9 cellular contexts compared by ENCODE assay signal in genomic region chr10:74923556-74923955, GRCh38.
DNase-seq lines count a peak whose midpoint lies in the region; FAIRE-seq and TF ChIP-seq lines count a peak whose summit lies in the region.
"Had no signal": no experiment of that assay in that cellular context is flagged by ENCODE, and none has a peak within 500 bp of the region (broad histone marks: within the 10 kb centered on the region; RNA-seq: fewer than 3 reads in every experiment).

No MANE protein-coding gene starts in this region.

- DNase-seq in DMS79 (lab: John Stamatoyannopoulos, UW) = peak; percentile 2
- peak; percentile 13 for DNase-seq in NCI-H2227 treated with DMSO at 0.1 percent for 48 hours (lab: John Stamatoyannopoulos, UW)
- DNase-seq in endothelial cell of umbilical vein (ENCODE audit: low read depth, low spot score) = peak; percentile 29
- DNase-seq in retinal pigment epithelial cell (ENCODE audit: low read depth) = no peak
- DNase-seq in GM13977 (ENCODE audit: low spot score) = no peak
- no peak for DNase-seq in endothelial cell (ENCODE audit: low spot score)
- DNase-seq in D341Med (ENCODE audit: low spot score) = no peak
- DNase-seq in NCI-H1436 (lab: John Stamatoyannopoulos, UW) = no peak

- H3K4me2 ChIP-seq in endothelial cell of umbilical vein (ENCODE audit: insufficient read depth, low read length) = no peak overlapping the region

- dilution Hi-C loops in endothelial cell of umbilical vein (cut with MboI; ENCODE audit: extremely low pct_ligation_motif_present, low sequenced_read_pairs) = no loop called here

- no peak overlapping the region for H3K4me3 Mint-ChIP-seq in endothelial cell (ENCODE audit: unreplicated experiment)

- no peak for TF ChIP-seq POLR2A in endothelial cell of umbilical vein (IDR thresholded peaks at IDR 0.05; ENCODE audit: low read depth, low read length)

- no peak overlapping the region for H3K27ac Mint-ChIP-seq in endothelial cell (ENCODE audit: unreplicated experiment)

- H2AFZ ChIP-seq in endothelial cell of umbilical vein (ENCODE audit: low read depth, low read length) = no peak overlapping the region

- no peak overlapping the region for H3K9ac ChIP-seq in endothelial cell of umbilical vein (replicated peaks; ENCODE audit: extremely low read depth, insufficient read depth, low read length)

- H3K79me2 ChIP-seq in endothelial cell of umbilical vein (ENCODE audit: control insufficient read depth, insufficient read depth, low read length) = peaks cover 2% of the 10 kb centered on the region

- peaks cover 26% of the 10 kb centered on the region for H3K4me1 ChIP-seq in endothelial cell of umbilical vein (ENCODE audit: control insufficient read depth, extremely low read depth, insufficient read depth, low read length)

- intact Hi-C loops in endothelial cell of umbilical vein (cut with micrococcal nuclease) = no loop called here

- no peak overlapping the region for H3K4me3 ChIP-seq in endothelial cell of umbilical vein (replicated peaks in 1 of 3; ENCODE audit: insufficient read depth in 1 of 3, low read depth in 1 of 3, low read length in 3 of 3)
- H3K4me3 ChIP-seq in retinal pigment epithelial cell (ENCODE audit: low read length) = no peak overlapping the region

- FAIRE-seq in endothelial cell of umbilical vein (lab: Jason Lieb, UNC) = no peak
- FAIRE-seq: GM18507 had no signal

- H3K9me1 ChIP-seq in endothelial cell of umbilical vein (replicated peaks; ENCODE audit: control insufficient read depth, extremely low read depth, insufficient read depth, low read length) = peaks cover 2% of the 10 kb centered on the region

- H3K27me3 Mint-ChIP-seq in endothelial cell (ENCODE audit: unreplicated experiment) = peaks cover 3% of the 10 kb centered on the region

- POLR2A ChIA-PET in endothelial cell of umbilical vein (lab: Charles Lee) = no interaction called here

- no peaks in the 10 kb centered on the region for H3K36me3 ChIP-seq in endothelial cell of umbilical vein (ENCODE audit: control insufficient read depth in 2 of 2, extremely low read depth in 1 of 2, insufficient read depth in 2 of 2, low read length in 2 of 2)

- no peaks in the 10 kb centered on the region for H3K9me3 Mint-ChIP-seq in endothelial cell (ENCODE audit: unreplicated experiment)

- CTCF ChIA-PET in endothelial cell of umbilical vein (lab: Charles Lee) = interaction anchor here (0.6 to 1.2 kb wide), 2 partner anchors 120 to 680 kb away, joined by 3 read pairs; no protein-coding TSS in a partner anchor

- peaks cover 18% of the 10 kb centered on the region for H3K4me1 Mint-ChIP-seq in endothelial cell (ENCODE audit: unreplicated experiment)

- no TSS peak for BruUV-seq in endothelial cell of umbilical vein (replicated peaks; lab: Mats Ljungman, UMichigan)

- in situ Hi-C loops in GM13977 (cut with MboI; ENCODE audit: low pct_unique_long_range_greater_than_20kb, low sequenced_read_pairs, unreplicated experiment) = no loop called here

- no peak overlapping the region for H3K27ac ChIP-seq in endothelial cell of umbilical vein (ENCODE audit: insufficient read depth, low read depth, low read length)

- H3K9me3 ChIP-seq in endothelial cell of umbilical vein (replicated peaks; ENCODE audit: control insufficient read depth, insufficient read depth, low read length) = no peaks in the 10 kb centered on the region

- TF ChIP-seq CTCF in endothelial cell of umbilical vein (IDR thresholded peaks at IDR 0.05; ENCODE audit: extremely low read depth in 1 of 2, insufficient read depth in 1 of 2, low read depth in 1 of 2, low read length in 2 of 2) (no peak), retinal pigment epithelial cell (conservative IDR thresholded peaks at IDR 0.05; ENCODE audit: low read depth, low read length) (peak; percentile 40), GM13977 (IDR thresholded peaks at IDR 0.05; ENCODE audit: extremely low read depth, insufficient read depth, missing control alignments) (no peak), endothelial cell (IDR thresholded peaks at IDR 0.05; ENCODE audit: unreplicated experiment) (no peak)

- H4K20me1 ChIP-seq in endothelial cell of umbilical vein (replicated peaks; ENCODE audit: control insufficient read depth, extremely low read depth, insufficient read depth, low read length) = no peaks in the 10 kb centered on the region

- H3K27me3 ChIP-seq in endothelial cell of umbilical vein (ENCODE audit: control insufficient read depth in 2 of 2, insufficient read depth in 2 of 2, low read length in 2 of 2) = no peaks in the 10 kb centered on the region

- H3K36me3 Mint-ChIP-seq in endothelial cell (ENCODE audit: low read depth, unreplicated experiment) = peaks cover 6% of the 10 kb centered on the region

TF ChIP-seq in endothelial cell of umbilical vein, 7 proteins besides CTCF, POLR2A, EP300 and RAD21:
- TF ChIP-seq GATA2 (IDR thresholded peaks at IDR 0.05; ENCODE audit: insufficient read depth, insufficient read length, low read depth, low read length) = no peak
- TF ChIP-seq FOS (IDR thresholded peaks at IDR 0.05; ENCODE audit: borderline replicate concordance, insufficient read depth, low read length) = no peak
- TF ChIP-seq EZH2 (IDR thresholded peaks at IDR 0.05; ENCODE audit: borderline replicate concordance, low read depth, low read length, severe bottlenecking) = no peak
- TF ChIP-seq JUN (IDR thresholded peaks at IDR 0.05; ENCODE audit: borderline replicate concordance, insufficient read depth, insufficient read length, low read depth) = no peak
- no peak for TF ChIP-seq MYC (IDR thresholded peaks at IDR 0.05; ENCODE audit: low read depth, low read length)
- no peak for TF ChIP-seq MAX (IDR thresholded peaks at IDR 0.05; ENCODE audit: insufficient read depth, insufficient read length)
- no peak for TF ChIP-seq POLR2AphosphoS5 (IDR thresholded peaks at IDR 0.05; ENCODE audit: insufficient read depth, low read depth, low read length)

Comparison
In these comparisons a context has a peak if more than half of its experiments do, and no peak if none do; other contexts are left out.
1. DNase-seq: peak in DMS79 (single experiment), NCI-H2227 treated with DMSO at 0.1 percent for 48 hours (single experiment) and endothelial cell of umbilical vein (single experiment); none in retinal pigment epithelial cell (single experiment), GM13977 (single experiment), endothelial cell (single experiment), D341Med (single experiment) and NCI-H1436 (single experiment).